ENCODE assay signal across 1 cellular context in genomic region chr4:78776031-78776728, GRCh38.
TF ChIP-seq lines count a peak whose summit lies in the region.

BMP2K (plus strand) TSS chr4:78776350; CDS start chr4:78776544, 194 bp downstream.

TF ChIP-seq in IMR-90, 13 proteins besides CTCF, POLR2A, EP300 and RAD21:
- TF ChIP-seq MAZ (IDR thresholded peaks at IDR 0.05; ENCODE audit: borderline replicate concordance, low read depth, low read length), result no peak; the same call in 1 of the 2 replicates
